Comparison of ENCODE assay signal across 22 cellular contexts in genomic region chr1:110130989-110131388, GRCh38.
DNase-seq lines count a peak whose midpoint lies in the region; ATAC-seq lines count a peak whose summit lies in the region.
"Had no signal": no experiment of that assay in that cellular context is flagged by ENCODE, and none has a peak within 500 bp of the region (broad histone marks: within the 10 kb centered on the region; RNA-seq: fewer than 3 reads in every experiment).

No MANE protein-coding gene starts in this region.

- DNase-seq in COLO668 (lab: John Stamatoyannopoulos, UW; ENCODE audit: unreplicated experiment): peak; percentile 35
- DNase-seq in NCI-H1417 treated with DMSO at 0.1 percent for 48 hours (lab: John Stamatoyannopoulos, UW): peak; percentile 71
- peak; percentile 60 for DNase-seq in NCI-H69 (lab: John Stamatoyannopoulos, UW)
- no peak for DNase-seq in activated CD8-positive, alpha-beta memory T cell treated with anti-CD3 and anti-CD28 coated beads, Interleukin-2, amount 50 U/mL, for 48 hours
- DNase-seq: ACHN; activated CD4-positive, alpha-beta T cell treated with anti-CD3 and anti-CD28 coated beads for 4 hours; activated naive CD4-positive, alpha-beta T cell treated with anti-CD3 and anti-CD28 coated beads, Interleukin-2, amount 50 U/mL, for 16 hours; activated T-cell treated with anti-CD3 and anti-CD28 coated beads, Interleukin-2, amount 50 U/mL, for 4 hours; Calu3; EL; foreskin melanocyte; naive thymus-derived CD8-positive, alpha-beta T cell; NCI-H1436; T-helper 2 cell had no signal

- peaks cover 24% of the 10 kb centered on the region for H3K27me3 ChIP-seq in iPS-15b (ENCODE audit: control insufficient read depth, insufficient read depth, low read length)

- no peak for ATAC-seq in HG02885 (IDR thresholded peaks at IDR 0.05; ENCODE audit: poor library complexity, unreplicated experiment)
- ATAC-seq in GM19395 (IDR thresholded peaks at IDR 0.05; ENCODE audit: unreplicated experiment): no peak
- ATAC-seq: HCT116, SK-N-SH treated with all-trans-retinoic acid at 6 μM for 48 hours had no signal

- no peaks in the 10 kb centered on the region for H3K36me3 ChIP-seq in iPS-15b (ENCODE audit: control insufficient read depth, insufficient read depth, low read length)
- H3K36me3 ChIP-seq: esophagus muscularis mucosa had no signal

- peak overlapping the region; percentile 26 for H3K4me3 ChIP-seq in iPS-15b (ENCODE audit: low read depth, low read length)
- H3K4me3 ChIP-seq: hepatocyte, skin epidermis had no signal

- no peaks in the 10 kb centered on the region for H3K9me3 ChIP-seq in iPS-15b (ENCODE audit: control insufficient read depth, insufficient read depth, low read length)

- H3K4me1 ChIP-seq in iPS-15b (ENCODE audit: control insufficient read depth, insufficient read depth, low read length): peaks cover 6% of the 10 kb centered on the region

- no peak overlapping the region for H3K9ac ChIP-seq in iPS-15b (ENCODE audit: low read depth, low read length)
